15 cellular contexts compared by ENCODE assay signal in genomic region chr4:39873823-39874222, GRCh38.
A peak's percentile ranks its signal among the peaks of the same experiment; 100 is the strongest.
DNase-seq lines count a peak whose midpoint lies in the region; ATAC-seq and TF ChIP-seq lines count a peak whose summit lies in the region.
"Had no signal": no experiment of that assay in that cellular context is flagged by ENCODE, and none has a peak within 500 bp of the region (broad histone marks: within the 10 kb centered on the region; RNA-seq: fewer than 3 reads in every experiment).

No MANE protein-coding gene starts in this region.

- peaks cover 14% of the 10 kb centered on the region for H3K36me3 ChIP-seq in mammary epithelial cell (ENCODE audit: insufficient read depth, low read length)

- H2AFZ ChIP-seq in mammary epithelial cell (ENCODE audit: low read depth, low read length) = no peak overlapping the region

- no peaks in the 10 kb centered on the region for H3K79me2 ChIP-seq in mammary epithelial cell (ENCODE audit: insufficient read depth, low read length)

- in situ Hi-C loops in mammary epithelial cell (cut with MboI; ENCODE audit: low sequenced_read_pairs in 2 of 2) = no loop called here
- in situ Hi-C loops in KBM-7 (cut with MboI; ENCODE audit: low pct_unique_long_range_greater_than_20kb, low sequenced_read_pairs) = no loop called here

- no peaks in the 10 kb centered on the region for H3K4me1 ChIP-seq in mammary epithelial cell (ENCODE audit: insufficient read depth, low read length)

- no peak overlapping the region for H3K9ac ChIP-seq in mammary epithelial cell (ENCODE audit: insufficient read depth, low read length)

- no peak for TF ChIP-seq POLR2A in erythroblast (IDR thresholded peaks at IDR 0.05; ENCODE audit: low read length)

- BruUV-seq in MCF 10A (replicated peaks; lab: Mats Ljungman, UMichigan) = no TSS peak
- no TSS peak for BruUV-seq in mammary epithelial cell (replicated peaks; lab: Mats Ljungman, UMichigan)

- dilution Hi-C loops in mammary epithelial cell (cut with HindIII; ENCODE audit: low sequenced_read_pairs) = no loop called here

- H3K4me3 Mint-ChIP-seq in MCF 10A (ENCODE audit: unreplicated experiment) = no peak overlapping the region
- H3K4me3 Mint-ChIP-seq in WTC11 = no peak overlapping the region
- no peak overlapping the region for H3K4me3 Mint-ChIP-seq in stimulated activated memory B cell treated with anti-CD40 and anti-IgM and Interleukin-4, amounts not matched to agents 10 μg/mL and 1 μg/mL and 100 μg/mL, for 72 hours

- H3K4me3 ChIP-seq in mammary epithelial cell (replicated peaks in 1 of 3; ENCODE audit: insufficient read depth in 1 of 3, low read depth in 2 of 3, low read length in 3 of 3) = no peak overlapping the region

- TF ChIP-seq CTCF in MCF 10A (IDR thresholded peaks at IDR 0.05; ENCODE audit: unreplicated experiment) (no peak), mammary epithelial cell (conservative IDR thresholded peaks at IDR 0.05 in 1 of 2, IDR thresholded peaks at IDR 0.05 in 1 of 2; ENCODE audit: extremely low read depth in 1 of 2, insufficient read depth in 1 of 2, low read depth in 1 of 2, low read length in 2 of 2) (no peak), WTC11 (IDR thresholded peaks at IDR 0.05) (no peak)

- H3K36me3 Mint-ChIP-seq in MCF 10A (ENCODE audit: insufficient read depth, unreplicated experiment) (peaks cover 87% of the 10 kb centered on the region), WTC11 (peaks cover 29% of the 10 kb centered on the region)
- peaks cover 46% of the 10 kb centered on the region for H3K36me3 Mint-ChIP-seq in stimulated activated memory B cell treated with anti-CD40 and anti-IgM and Interleukin-4, amounts not matched to agents 10 μg/mL and 1 μg/mL and 100 μg/mL, for 72 hours

- H3K4me1 Mint-ChIP-seq in MCF 10A (ENCODE audit: insufficient read depth, unreplicated experiment) (no peaks in the 10 kb centered on the region), WTC11 (no peaks in the 10 kb centered on the region)
- H3K4me1 Mint-ChIP-seq in stimulated activated memory B cell treated with anti-CD40 and anti-IgM and Interleukin-4, amounts not matched to agents 10 μg/mL and 1 μg/mL and 100 μg/mL, for 72 hours = no peaks in the 10 kb centered on the region

- intact Hi-C loops in MCF 10A (cut with micrococcal nuclease) (no loop called here), mammary epithelial cell (cut with micrococcal nuclease) (no loop called here)

- H3K27ac ChIP-seq in mammary epithelial cell (ENCODE audit: insufficient read depth, low read depth, low read length) = no peak overlapping the region

- ATAC-seq in WTC11 (no peak), GM21737 (IDR thresholded peaks at IDR 0.05; ENCODE audit: unreplicated experiment) (no peak)
- ATAC-seq in stimulated activated memory B cell treated with anti-CD40 and anti-IgM and Interleukin-4, amounts not matched to agents 10 μg/mL and 1 μg/mL and 100 μg/mL, for 72 hours = no peak

- H3K27me3 Mint-ChIP-seq in MCF 10A (ENCODE audit: insufficient read depth, unreplicated experiment) = no peaks in the 10 kb centered on the region
- H3K27me3 Mint-ChIP-seq in WTC11 (ENCODE audit: low read depth) = no peaks in the 10 kb centered on the region
- no peaks in the 10 kb centered on the region for H3K27me3 Mint-ChIP-seq in stimulated activated memory B cell treated with anti-CD40 and anti-IgM and Interleukin-4, amounts not matched to agents 10 μg/mL and 1 μg/mL and 100 μg/mL, for 72 hours

- H3K4me2 ChIP-seq in mammary epithelial cell (ENCODE audit: insufficient read depth, low read depth, low read length) = no peak overlapping the region

- no peaks in the 10 kb centered on the region for H3K9me3 ChIP-seq in mammary epithelial cell (replicated peaks; ENCODE audit: insufficient read depth, low read length)

- no peaks in the 10 kb centered on the region for H4K20me1 ChIP-seq in mammary epithelial cell (ENCODE audit: insufficient read depth, low read length)

- H3K27ac Mint-ChIP-seq in MCF 10A (ENCODE audit: low read depth, unreplicated experiment) = peak overlapping the region; percentile 70
- peak overlapping the region; percentile 56; the same call in 1 of the 2 replicates for H3K27ac Mint-ChIP-seq in WTC11
- H3K27ac Mint-ChIP-seq in stimulated activated memory B cell treated with anti-CD40 and anti-IgM and Interleukin-4, amounts not matched to agents 10 μg/mL and 1 μg/mL and 100 μg/mL, for 72 hours = peak overlapping the region; percentile 31

- H3K27me3 ChIP-seq in mammary epithelial cell (ENCODE audit: insufficient read depth, low read length) = no peaks in the 10 kb centered on the region

- DNase-seq in MCF 10A (ENCODE audit: unreplicated experiment) (peak; percentile 4), mammary epithelial cell (no peak), WTC11 (ENCODE audit: low spot score) (no peak), fibroblast of gingiva (ENCODE audit: low read depth) (peak; percentile 4), KBM-7 (no peak), erythroblast (lab: John Stamatoyannopoulos, UW) (no peak)
- DNase-seq: DMS 273 treated with DMSO at 0.1 percent for 48 hours; hippocampal formation; MV-4-11; NK-92 treated with Interleukin-12 subunit alpha and Interleukin-12 subunit beta, amount 100 ng/mL, for 24 hours; Right ventricle myocardium superior; stimulated activated CD4-positive, alpha-beta T cell treated with anti-CD3 and anti-CD28 coated beads, Interleukin-15, amount 100 ng/mL, for 24 hours; T1000 had no signal

- no peaks in the 10 kb centered on the region for H3K9me3 Mint-ChIP-seq in MCF 10A (ENCODE audit: unreplicated experiment)
- H3K9me3 Mint-ChIP-seq in WTC11 = no peaks in the 10 kb centered on the region
- no peaks in the 10 kb centered on the region for H3K9me3 Mint-ChIP-seq in stimulated activated memory B cell treated with anti-CD40 and anti-IgM and Interleukin-4, amounts not matched to agents 10 μg/mL and 1 μg/mL and 100 μg/mL, for 72 hours

- CTCF ChIA-PET in MCF 10A (lab: Yijun Ruan, JAX) = interaction anchor here (0.6 kb wide), 1 partner anchor 43 kb away, joined by 4 read pairs; no protein-coding TSS in a partner anchor
- CTCF ChIA-PET in mammary epithelial cell (lab: Charles Lee; ENCODE audit: low non-redundant PET) = no interaction called here
- CTCF ChIA-PET in WTC11 (lab: Charles Lee) = no interaction called here

- POLR2A ChIA-PET in MCF 10A (lab: Yijun Ruan, JAX) = interaction anchor here (0.7 to 0.9 kb wide), 2 partner anchors 9 to 282 kb away, joined by 3 to 6 read pairs; no protein-coding TSS in a partner anchor
- POLR2A ChIA-PET in WTC11 (lab: Charles Lee) = no interaction called here

- WGBS in mammary epithelial cell (ENCODE audit: low coverage, missing lambda C conversion rate) = 94% methylated on average over 2 of the region's 2 CpGs

TF ChIP-seq in WTC11, 78 proteins besides CTCF, POLR2A, EP300 and RAD21:
- no peak for TF ChIP-seq HMGXB4 (CRISPR knock-in tag; IDR thresholded peaks at IDR 0.05)
- TF ChIP-seq CREB1 (CRISPR knock-in tag; IDR thresholded peaks at IDR 0.05) = no peak
- TF ChIP-seq USF1 (CRISPR knock-in tag; IDR thresholded peaks at IDR 0.05) = no peak
- TF ChIP-seq ZNF219 (CRISPR knock-in tag; IDR thresholded peaks at IDR 0.05; ENCODE audit: borderline replicate concordance) = no peak
- no peak for TF ChIP-seq SOX15 (CRISPR knock-in tag; IDR thresholded peaks at IDR 0.05)
- no peak for TF ChIP-seq ETV6 (CRISPR knock-in tag; IDR thresholded peaks at IDR 0.05)
- no peak for TF ChIP-seq EMX1 (CRISPR knock-in tag; IDR thresholded peaks at IDR 0.05)
- no peak for TF ChIP-seq ZNF121 (CRISPR knock-in tag; IDR thresholded peaks at IDR 0.05)
- TF ChIP-seq ZBTB43 (CRISPR knock-in tag; IDR thresholded peaks at IDR 0.05) = no peak

Comparison
In these comparisons a context has a peak if more than half of its experiments do, and no peak if none do; other contexts are left out.
1. DNase-seq: peak in MCF 10A (single experiment) and fibroblast of gingiva (single experiment); none in mammary epithelial cell (single experiment), WTC11 (single experiment), KBM-7 (single experiment) and erythroblast (0 of 2).
2. Peak in every context shown above with its lines, with median percentiles within 50 percentile points of each other: H3K27ac Mint-ChIP-seq.